8 cellular contexts compared by ENCODE assay signal in genomic region chr1:153677718-153678518, GRCh38. TPM values are rescaled to one million over a fixed set of nuclear protein-coding genes. Genes with fewer than 3 reads are reported as not detected.
DNase-seq lines count a peak whose midpoint lies in the region; ATAC-seq, FAIRE-seq and TF ChIP-seq lines count a peak whose summit lies in the region.

No MANE protein-coding gene starts in this region.

- no peak overlapping the region for H3K18ac ChIP-seq in trophoblast cell (ENCODE audit: low read length)

- no peak overlapping the region for H2BK5ac ChIP-seq in trophoblast cell (ENCODE audit: low read depth, low read length, poor library complexity)

- CTCF ChIA-PET in CD4-positive, alpha-beta T cell (lab: Charles Lee): interaction anchor here (0.6 to 1.4 kb wide), 7 partner anchors 8 to 145 kb away, joined by 3 to 12 read pairs (median 3); no protein-coding TSS in a partner anchor

- peak; percentile 51 for ATAC-seq in CD4-positive, alpha-beta T cell (ENCODE audit: poor library complexity)
- ATAC-seq in heart right ventricle: peak; percentile 52 to 87 (median 76)
- ATAC-seq in GM21390 (IDR thresholded peaks at IDR 0.05; ENCODE audit: unreplicated experiment): no peak
- ATAC-seq in HG03439 (IDR thresholded peaks at IDR 0.05; ENCODE audit: unreplicated experiment): no peak

- H3K9me3 ChIP-seq in CD4-positive, alpha-beta T cell (ENCODE audit: control insufficient read depth, low read length): no peaks in the 10 kb centered on the region
- no peaks in the 10 kb centered on the region for H3K9me3 ChIP-seq in heart right ventricle
- peaks cover 3% of the 10 kb centered on the region for H3K9me3 ChIP-seq in trophoblast cell (ENCODE audit: insufficient read depth, low read depth, low read length)

- H3K9ac ChIP-seq in trophoblast cell (ENCODE audit: low read length): no peak overlapping the region

- H3K4me1 Mint-ChIP-seq in CD4-positive, alpha-beta T cell (ENCODE audit: low read depth): peaks cover 20% of the 10 kb centered on the region
- peaks cover 18% of the 10 kb centered on the region for H3K4me1 Mint-ChIP-seq in activated naive CD8-positive, alpha-beta T cell treated with anti-CD3 and anti-CD28 coated beads for 36 hours

- no peak overlapping the region for H3K27ac Mint-ChIP-seq in CD4-positive, alpha-beta T cell
- H3K27ac Mint-ChIP-seq in activated naive CD8-positive, alpha-beta T cell treated with anti-CD3 and anti-CD28 coated beads for 36 hours: no peak overlapping the region

- H3K9me3 Mint-ChIP-seq in CD4-positive, alpha-beta T cell: no peaks in the 10 kb centered on the region
- H3K9me3 Mint-ChIP-seq in activated naive CD8-positive, alpha-beta T cell treated with anti-CD3 and anti-CD28 coated beads for 36 hours: no peaks in the 10 kb centered on the region

- peaks cover 35% of the 10 kb centered on the region for H3K27me3 ChIP-seq in CD4-positive, alpha-beta T cell (ENCODE audit: control insufficient read depth, insufficient read depth, low read length)
- H3K27me3 ChIP-seq in heart right ventricle: peaks cover 9 to 41% (median 19%) of the 10 kb centered on the region in 7 donors
- H3K27me3 ChIP-seq in trophoblast cell (ENCODE audit: insufficient read depth, low read length): peaks cover 28% of the 10 kb centered on the region

- no peaks in the 10 kb centered on the region for H3K79me1 ChIP-seq in trophoblast cell (ENCODE audit: low read length)

- H4K12ac ChIP-seq in trophoblast cell (ENCODE audit: low read depth, low read length): no peak overlapping the region

- no peak for FAIRE-seq in RCC 7860 (lab: Jason Lieb, UNC)

- H3K4me1 ChIP-seq in heart right ventricle: peaks cover 8 to 28% (median 22%) of the 10 kb centered on the region in 9 donors
- H3K4me1 ChIP-seq in trophoblast cell (ENCODE audit: control insufficient read depth in 1 of 2, insufficient read depth in 2 of 2, low read length in 2 of 2): peaks cover 9 to 17% of the 10 kb centered on the region in 2 experiments

- POLR2A ChIA-PET in CD4-positive, alpha-beta T cell (lab: Charles Lee): interaction anchor here (1.4 to 2.7 kb wide), 2 partner anchors 44 to 49 kb away, joined by 4 to 12 read pairs; partner anchors contain the start of genes CHTOP and INTS3

- H3K4ac ChIP-seq in trophoblast cell (ENCODE audit: low read depth, low read length): no peak overlapping the region

- intact Hi-C loops in CD4-positive, alpha-beta T cell (cut with DNase I, micrococcal nuclease): loop anchor here (1.0 to 10.0 kb wide), 4 partner anchors 71 to 307 kb away; partner anchors contain the start of gene GATAD2B (in 1 of the 2)
- intact Hi-C loops in heart right ventricle (cut with DNase I): loop anchor here (1.0 to 10.0 kb wide), 15 partner anchors 69 to 309 kb away; partner anchors contain the start of gene RAB13 (in 9 of the 10)

- H3K4me3 Mint-ChIP-seq in CD4-positive, alpha-beta T cell: peak overlapping the region; percentile 71
- H3K4me3 Mint-ChIP-seq in activated naive CD8-positive, alpha-beta T cell treated with anti-CD3 and anti-CD28 coated beads for 36 hours: peak overlapping the region; percentile 61

- H3K4me3 ChIP-seq in HFF-Myc (replicated peaks; ENCODE audit: low read depth, low read length): peak overlapping the region; percentile 21; the same call in 1 of the 2 replicates
- H3K4me3 ChIP-seq in heart right ventricle: peak overlapping the region; percentile 48 to 73 (median 66)
- H3K4me3 ChIP-seq in trophoblast cell (ENCODE audit: low read depth, low read length): peak overlapping the region; percentile 33

- no peak overlapping the region for H3K14ac ChIP-seq in trophoblast cell (ENCODE audit: low read length)

- no peak overlapping the region for H2BK120ac ChIP-seq in trophoblast cell (ENCODE audit: insufficient read depth, low read length, poor library complexity)

- H3K36me3 ChIP-seq in heart right ventricle (peaks cover 0 to 13% (median 0%) of the 10 kb centered on the region in 9 donors), trophoblast cell (ENCODE audit: control insufficient read depth in 1 of 2, insufficient read depth in 2 of 2, low read length in 2 of 2) (no peaks in the 10 kb centered on the region)

- DNase-seq in CD4-positive, alpha-beta T cell: peak in 9 of 10 experiments; percentile 22 to 55 (median 33)
- DNase-seq in HFF-Myc (ENCODE audit: extremely low read depth, low read depth) (no peak), RCC 7860 (ENCODE audit: low spot score) (peak; percentile 16), heart right ventricle (peak; percentile 40 to 54), trophoblast cell (peak in 1 of 2 donors; percentile 61)
- peak; percentile 39 for DNase-seq in activated naive CD8-positive, alpha-beta T cell treated with anti-CD3 and anti-CD28 coated beads for 36 hours

- peaks cover 57% of the 10 kb centered on the region for H3K27me3 Mint-ChIP-seq in CD4-positive, alpha-beta T cell
- H3K27me3 Mint-ChIP-seq in activated naive CD8-positive, alpha-beta T cell treated with anti-CD3 and anti-CD28 coated beads for 36 hours: peaks cover 40% of the 10 kb centered on the region

- no peak overlapping the region for H2BK12ac ChIP-seq in trophoblast cell (ENCODE audit: low read length)

- no peaks in the 10 kb centered on the region for H3K79me2 ChIP-seq in trophoblast cell (ENCODE audit: control insufficient read depth, insufficient read depth, low read length, poor library complexity)

- no peak overlapping the region for H4K91ac ChIP-seq in trophoblast cell (ENCODE audit: low read depth, low read length)

- no peaks in the 10 kb centered on the region for H3K36me3 Mint-ChIP-seq in CD4-positive, alpha-beta T cell (ENCODE audit: low read depth)
- no peaks in the 10 kb centered on the region for H3K36me3 Mint-ChIP-seq in activated naive CD8-positive, alpha-beta T cell treated with anti-CD3 and anti-CD28 coated beads for 36 hours

- peak; percentile 73 for TF ChIP-seq CTCF in CD4-positive, alpha-beta T cell (IDR thresholded peaks at IDR 0.05)
- peak; percentile 92 for TF ChIP-seq CTCF in HFF-Myc (IDR thresholded peaks at IDR 0.05; ENCODE audit: low read depth, low read length, missing control alignments)
- peak; percentile 79 to 96 (median 93) for TF ChIP-seq CTCF in heart right ventricle (IDR thresholded peaks at IDR 0.05)

- H3K23ac ChIP-seq in trophoblast cell (ENCODE audit: low read length): no peak overlapping the region

- H4K8ac ChIP-seq in trophoblast cell (ENCODE audit: low read depth, low read length): no peak overlapping the region

- no peak overlapping the region for H3K27ac ChIP-seq in CD4-positive, alpha-beta T cell (ENCODE audit: low read depth, low read length)
- H3K27ac ChIP-seq in heart right ventricle (peak overlapping the region; percentile 44 to 85 (median 78)), trophoblast cell (ENCODE audit: low read depth, low read length) (no peak overlapping the region)

- H2AK5ac ChIP-seq in trophoblast cell (ENCODE audit: low read length): no peak overlapping the region

- WGBS in heart right ventricle, 2 donors: 2% methylated on average over 29 of the region's 29 CpGs
- no CpG with 5 or more reads among the region's 29 CpGs for WGBS in trophoblast cell (ENCODE audit: extremely low coverage, insufficient coverage, insufficient read length)

- H2AFZ ChIP-seq in trophoblast cell (ENCODE audit: insufficient read depth, low read length, poor library complexity): no peak overlapping the region

- peak overlapping the region; percentile 65 for H3K4me2 ChIP-seq in trophoblast cell (ENCODE audit: low read length)

RNA-seq across cellular contexts. Expression of gene NPR1, which starts 0.6 kb away (rescaled TPM):
- not detected for total RNA-seq in CD4-positive, alpha-beta T cell
- under 1 TPM in 1 of 2 experiments, not detected in 1; 0.06 TPM for total RNA-seq in activated naive CD8-positive, alpha-beta T cell treated with anti-CD3 and anti-CD28 coated beads for 36 hours
- total RNA-seq in heart right ventricle: 10 to 100 TPM in 6 of 10 donors, 1 to 10 TPM in 4; 8.0 to 24.3 (median 10.4) TPM
- polyA plus RNA-seq in heart right ventricle: 10 to 100 TPM; 24.3 to 29.0 TPM
- 0.14 and 0.16 TPM in 2 replicates for polyA plus RNA-seq in trophoblast cell (2013)

RNA-seq across cellular contexts. Expression of gene ILF2, which starts 7.1 kb away (rescaled TPM):
- total RNA-seq in CD4-positive, alpha-beta T cell: 100 to 1,000 TPM; 140 to 147 TPM
- total RNA-seq in activated naive CD8-positive, alpha-beta T cell treated with anti-CD3 and anti-CD28 coated beads for 36 hours: 100 to 1,000 TPM; 419 to 431 TPM
- 10 to 100 TPM; 61.1 to 87.3 (median 70.8) TPM for total RNA-seq in heart right ventricle
- polyA plus RNA-seq in heart right ventricle: 100 to 1,000 TPM in 1 of 2 donors, 10 to 100 TPM in 1; 17.3 to 114 TPM
- polyA plus RNA-seq in trophoblast cell (2013): 244 and 253 TPM in 2 replicates

RNA-seq across cellular contexts. Expression of gene SNAPIN, which starts 19.4 kb away (rescaled TPM):
- total RNA-seq in CD4-positive, alpha-beta T cell: 1 to 10 TPM; 7.2 to 7.3 TPM
- total RNA-seq in activated naive CD8-positive, alpha-beta T cell treated with anti-CD3 and anti-CD28 coated beads for 36 hours: 10 to 100 TPM; 32.9 to 34.7 TPM
- total RNA-seq in heart right ventricle: 10 to 100 TPM; 56.7 to 83.3 (median 73.4) TPM
- 10 to 100 TPM; 38.6 to 54.4 TPM for polyA plus RNA-seq in heart right ventricle
- polyA plus RNA-seq in trophoblast cell (2013): 29.2 and 31.4 TPM in 2 replicates

RNA-seq across cellular contexts. Expression of gene CHTOP, which starts 44.1 kb away (rescaled TPM):
- 100 to 1,000 TPM in 1 of 2 experiments, 10 to 100 TPM in 1; 97.1 to 102 TPM for total RNA-seq in CD4-positive, alpha-beta T cell
- total RNA-seq in activated naive CD8-positive, alpha-beta T cell treated with anti-CD3 and anti-CD28 coated beads for 36 hours: 10 to 100 TPM; 94.3 to 98.1 TPM
- 10 to 100 TPM; 67.4 to 95.5 (median 77.8) TPM for total RNA-seq in heart right ventricle
- polyA plus RNA-seq in heart right ventricle: 10 to 100 TPM; 61.6 to 76.2 TPM
- polyA plus RNA-seq in trophoblast cell (2013): 72.8 and 73.0 TPM in 2 replicates

RNA-seq across cellular contexts. Expression of gene S100A1, which starts 49.7 kb away (rescaled TPM):
- total RNA-seq in CD4-positive, alpha-beta T cell: not detected
- not detected for total RNA-seq in activated naive CD8-positive, alpha-beta T cell treated with anti-CD3 and anti-CD28 coated beads for 36 hours
- total RNA-seq in heart right ventricle: 1,000 to 10,000 TPM; 1,287 to 3,035 (median 2,343) TPM
- 1,000 to 10,000 TPM in 1 of 2 donors, 100 to 1,000 TPM in 1; 685 to 2,765 TPM for polyA plus RNA-seq in heart right ventricle
- 0.93 and 1.2 TPM in 2 replicates for polyA plus RNA-seq in trophoblast cell (2013)

Comparison
In these comparisons a context has a peak if more than half of its experiments do, and no peak if none do; other contexts are left out.
1. ATAC-seq: peak in CD4-positive, alpha-beta T cell (single experiment) and heart right ventricle (8 of 8); none in GM21390 (single experiment) and HG03439 (single experiment).
2. H3K27ac ChIP-seq: peak in heart right ventricle (10 of 10); none in CD4-positive, alpha-beta T cell (single experiment) and trophoblast cell (single experiment).
3. RNA of gene NPR1, which starts 0.6 kb away (total RNA-seq): 8.0 to 24.3 TPM in heart right ventricle; 0.06 TPM in activated naive CD8-positive, alpha-beta T cell treated with anti-CD3 and anti-CD28 coated beads for 36 hours and not detected in CD4-positive, alpha-beta T cell; every median in the first group is over 4 times any median in the second.
4. RNA of gene SNAPIN, which starts 19.4 kb away (total RNA-seq): 56.7 to 83.3 TPM in heart right ventricle and 32.9 to 34.7 TPM in activated naive CD8-positive, alpha-beta T cell treated with anti-CD3 and anti-CD28 coated beads for 36 hours; 7.2 to 7.3 TPM in CD4-positive, alpha-beta T cell; every median in the first group is over 4 times any median in the second.
5. Peak in every context shown above with its lines, with median percentiles within 50 percentile points of each other: CTCF ChIP-seq and H3K4me3 ChIP-seq.